ENCODE assay signal across 10 cellular contexts in genomic region chr11:4025957-4026324, GRCh38.
DNase-seq lines count a peak whose midpoint lies in the region; TF ChIP-seq lines count a peak whose summit lies in the region.
"Had no signal": no experiment of that assay in that cellular context is flagged by ENCODE, and none has a peak within 500 bp of the region (broad histone marks: within the 10 kb centered on the region; RNA-seq: fewer than 3 reads in every experiment).

No MANE protein-coding gene starts in this region.

- H3K4me3 ChIP-seq in esophagus squamous epithelium, result no peak overlapping the region
- H3K4me3 ChIP-seq in tibial artery, result no peak overlapping the region

- in situ Hi-C loops in GM13977 (cut with MboI; ENCODE audit: low pct_unique_long_range_greater_than_20kb, low sequenced_read_pairs, unreplicated experiment), result no loop called here

- TF ChIP-seq POLR2A in esophagus squamous epithelium (IDR thresholded peaks at IDR 0.05), result no peak

- no peaks in the 10 kb centered on the region for H3K27me3 ChIP-seq in esophagus squamous epithelium
- H3K27me3 ChIP-seq in tibial artery, result no peaks in the 10 kb centered on the region
- H3K27me3 ChIP-seq: foreskin keratinocyte had no signal

- 39 to 53% methylated on average over 2 of the region's 2 CpGs for WGBS in esophagus squamous epithelium, 2 donors

- intact Hi-C loops in esophagus squamous epithelium (cut with DNase I) (no loop called here), tibial artery (cut with DNase I; ENCODE audit: low total_unique reads) (no loop called here)

- DNase-seq in RPMI7951 (ENCODE audit: low read depth), result peak; percentile 24
- no peak for DNase-seq in esophagus squamous epithelium (lab: John Stamatoyannopoulos, UW)
- DNase-seq in midbrain (lab: John Stamatoyannopoulos, UW), result peak; percentile 1
- DNase-seq in tibial artery, result no peak
- no peak for DNase-seq in activated CD8-positive, alpha-beta memory T cell treated with anti-CD3 and anti-CD28 coated beads, Interleukin-2, amount 50 U/mL, for 48 hours
- DNase-seq in NCI-H526 treated with DMSO at 0.1 percent for 48 hours (lab: John Stamatoyannopoulos, UW), result no peak
- DNase-seq in GM13977 (ENCODE audit: low spot score), result no peak
- DNase-seq: activated CD8-positive, alpha-beta T cell treated with anti-CD3 and anti-CD28 coated beads, Interleukin-2, amount 10 ng/mL, durations not matched to agents 7 days and 5 days; stimulated activated naive CD8-positive, alpha-beta T cell treated with anti-CD3 and anti-CD28 coated beads, Interleukin-15, amount 100 ng/mL, for 72 hours had no signal

- H3K27ac ChIP-seq in esophagus squamous epithelium (peak overlapping the region in 3 of 4 donors; percentile 73 to 74 (median 73)), tibial artery (peak overlapping the region; percentile 24 to 49)
- H3K27ac ChIP-seq: foreskin keratinocyte had no signal

- H3K36me3 ChIP-seq in esophagus squamous epithelium (peaks cover 0 to 35% (median 0%) of the 10 kb centered on the region in 3 donors), tibial artery (peaks cover 0 to 5% (median 0%) of the 10 kb centered on the region in 3 donors)

- TF ChIP-seq CTCF in esophagus squamous epithelium (IDR thresholded peaks at IDR 0.05) (no peak), tibial artery (IDR thresholded peaks at IDR 0.05) (no peak), GM13977 (IDR thresholded peaks at IDR 0.05; ENCODE audit: extremely low read depth, insufficient read depth, missing control alignments) (no peak)

- no peaks in the 10 kb centered on the region for H3K9me3 ChIP-seq in esophagus squamous epithelium
- no peaks in the 10 kb centered on the region for H3K9me3 ChIP-seq in tibial artery

- H3K4me1 ChIP-seq in esophagus squamous epithelium (peaks cover 9 to 53% (median 16%) of the 10 kb centered on the region in 3 donors), tibial artery (peaks cover 0 to 30% (median 19%) of the 10 kb centered on the region in 4 donors)
- H3K4me1 ChIP-seq: foreskin keratinocyte had no signal

Comparison
In these comparisons a context has a peak if more than half of its experiments do, and no peak if none do; other contexts are left out.
1. DNase-seq: peak in RPMI7951 (single experiment) and midbrain (single experiment); none in esophagus squamous epithelium (single experiment), tibial artery (0 of 2), activated CD8-positive, alpha-beta memory T cell treated with anti-CD3 and anti-CD28 coated beads, Interleukin-2, amount 50 U/mL, for 48 hours (single experiment), NCI-H526 treated with DMSO at 0.1 percent for 48 hours (single experiment) and GM13977 (single experiment).